ENCODE assay signal across 21 cellular contexts in genomic region chr1:246091477-246091876, GRCh38.
DNase-seq lines count a peak whose midpoint lies in the region; ATAC-seq and TF ChIP-seq lines count a peak whose summit lies in the region.
"Had no signal": no experiment of that assay in that cellular context is flagged by ENCODE, and none has a peak within 500 bp of the region (broad histone marks: within the 10 kb centered on the region; RNA-seq: fewer than 3 reads in every experiment).

No MANE protein-coding gene starts in this region.

- H3K79me2 ChIP-seq in osteoblast (ENCODE audit: insufficient read depth, low read length): no peaks in the 10 kb centered on the region

- peak; percentile 58 to 72 for ATAC-seq in activated CD4-positive, CD25-positive, alpha-beta regulatory T cell treated with anti-CD3 and anti-CD28 coated beads, Interleukin-2, amount 50 U/mL, for 24 hours

- H3K27ac ChIP-seq in HL-60 (replicated peaks) (peak overlapping the region; percentile 6), osteoblast (ENCODE audit: low read depth, low read length) (no peak overlapping the region)
- H3K27ac ChIP-seq: RWPE1, SJSA1 had no signal

- H4K20me1 ChIP-seq in osteoblast (ENCODE audit: insufficient read depth, low read length): no peaks in the 10 kb centered on the region

- no peaks in the 10 kb centered on the region for H3K36me3 ChIP-seq in osteoblast (ENCODE audit: insufficient read depth, low read length)
- H3K36me3 ChIP-seq: SJSA1 had no signal

- H3K27me3 ChIP-seq in HL-60 (ENCODE audit: insufficient read depth, poor library complexity, severe bottlenecking) (no peaks in the 10 kb centered on the region), osteoblast (ENCODE audit: insufficient read depth, low read length) (no peaks in the 10 kb centered on the region)
- H3K27me3 ChIP-seq: SJSA1 had no signal

- H2AFZ ChIP-seq in osteoblast (ENCODE audit: low read length): peak overlapping the region; percentile 9

- peaks cover 2% of the 10 kb centered on the region for H3K9me3 ChIP-seq in osteoblast (ENCODE audit: low read depth, low read length)
- H3K9me3 ChIP-seq: Caco-2, SJSA1 had no signal

- intact Hi-C loops in posterior vena cava (cut with DNase I): no loop called here

- no peak overlapping the region for H3K4me2 ChIP-seq in osteoblast (ENCODE audit: insufficient read depth, low read length)

- H3K4me3 ChIP-seq in HL-60 (replicated peaks; ENCODE audit: insufficient read depth, low read length) (no peak overlapping the region), osteoblast (ENCODE audit: insufficient read depth, low read length) (no peak overlapping the region)
- H3K4me3 ChIP-seq: SJSA1 had no signal

- DNase-seq in activated CD4-positive, CD25-positive, alpha-beta regulatory T cell (lab: John Stamatoyannopoulos, UW): no peak
- DNase-seq in HL-60 (ENCODE audit: low read depth in 1 of 2, low spot score in 1 of 2): no peak
- peak; percentile 12 for DNase-seq in astrocyte of the hippocampus (ENCODE audit: low read depth, low spot score)
- no peak for DNase-seq in osteoblast (ENCODE audit: insufficient read length, low spot score, missing footprints)
- DNase-seq in NCI-H748 (lab: John Stamatoyannopoulos, UW; ENCODE audit: unreplicated experiment): no peak
- no peak for DNase-seq in NAMALWA (ENCODE audit: low spot score)
- no peak for DNase-seq in posterior vena cava (ENCODE audit: low spot score)
- DNase-seq: 8988T; Caco-2; DMS79; HFFc6; Karpas-422; MM.1S; NCI-H146; NCI-H226; NCI-H526 treated with DMSO at 0.1 percent for 48 hours; NK-92 treated with Interleukin-12 subunit alpha and Interleukin-12 subunit beta, amount 100 ng/mL, for 24 hours; OCI-M1 had no signal

- H3K4me1 ChIP-seq in osteoblast (ENCODE audit: insufficient read depth, low read length): no peaks in the 10 kb centered on the region
- H3K4me1 ChIP-seq: Caco-2, SJSA1 had no signal

- TF ChIP-seq CTCF in HL-60 (IDR thresholded peaks at IDR 0.05; ENCODE audit: insufficient read depth, low read length) (no peak), osteoblast (IDR thresholded peaks at IDR 0.05; ENCODE audit: extremely low read depth, low read depth, low read length) (no peak)
